Comparison of ENCODE assay signal across 8 cellular contexts in the genomic region with DNA sequence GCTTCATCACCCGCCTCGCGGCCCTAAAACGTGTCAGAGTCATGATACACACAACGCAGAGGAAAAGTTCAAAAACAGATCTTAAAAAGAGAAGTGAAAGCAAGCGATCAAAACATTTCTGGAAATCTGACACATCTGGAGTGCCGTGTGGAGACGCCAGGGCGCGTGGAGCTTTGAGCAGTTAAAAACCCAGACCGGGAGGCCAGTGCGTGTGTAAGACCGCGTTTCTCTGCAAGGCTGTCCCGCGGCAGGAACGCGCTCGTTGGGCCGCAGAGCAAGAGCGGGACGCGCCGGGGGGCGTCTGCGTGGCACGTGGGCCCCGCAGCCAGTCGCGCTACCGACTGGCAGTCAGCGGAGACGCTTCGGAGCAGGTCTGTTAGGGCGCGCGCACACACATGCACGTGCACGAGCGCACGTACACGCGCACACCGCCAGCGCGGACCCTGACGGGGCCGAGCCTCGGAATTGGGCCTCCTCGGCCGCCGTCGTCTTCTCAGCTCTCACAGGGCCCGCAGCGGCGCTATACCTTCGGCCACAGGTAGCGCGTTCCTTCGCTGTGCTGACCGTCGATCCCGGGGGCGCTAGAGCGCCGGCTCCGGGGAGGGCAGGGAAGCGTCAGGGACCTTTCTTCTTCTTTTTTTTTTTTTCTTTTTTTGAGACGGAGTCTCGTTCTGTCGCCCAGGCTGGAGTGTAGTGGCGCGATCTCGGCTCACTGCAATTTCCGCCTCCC. TPM values are rescaled to one million over a fixed set of nuclear protein-coding genes. Genes with fewer than 3 reads are reported as not detected.
A peak's percentile ranks its signal among the peaks of the same experiment; 100 is the strongest.
DNase-seq lines count a peak whose midpoint lies in the region; ATAC-seq lines count a peak whose summit lies in the region.

No MANE protein-coding gene starts in this region.

- peaks cover 17% of the 10 kb centered on the region for H3K4me1 ChIP-seq in CD4-positive, CD25-positive, alpha-beta regulatory T cell (ENCODE audit: control insufficient read depth, insufficient read depth, low read length, poor library complexity, severe bottlenecking)
- H3K4me1 ChIP-seq in endocrine pancreas (ENCODE audit: control insufficient read depth, insufficient read depth, low read length) = peaks cover 9% of the 10 kb centered on the region
- H3K4me1 ChIP-seq in mesendoderm (ENCODE audit: control insufficient read depth, low read depth, low read length) = no peaks in the 10 kb centered on the region

- no peak overlapping the region for H2BK120ac ChIP-seq in mesendoderm (ENCODE audit: low read depth, low read length)

- peak overlapping the region; percentile 92 to 95 (median 93) for H3K27ac Mint-ChIP-seq in CD4-positive, CD25-positive, alpha-beta regulatory T cell

- no peak overlapping the region for H3K4ac ChIP-seq in mesendoderm (ENCODE audit: low read depth, low read length)

- no peak overlapping the region for H2AK5ac ChIP-seq in mesendoderm (ENCODE audit: low read length)

- H3K27me3 ChIP-seq in CD4-positive, CD25-positive, alpha-beta regulatory T cell (ENCODE audit: control insufficient read depth, insufficient read depth, low read length) = no peaks in the 10 kb centered on the region
- H3K27me3 ChIP-seq in endocrine pancreas (ENCODE audit: control insufficient read depth, insufficient read depth, low read length) (no peaks in the 10 kb centered on the region), mesendoderm (ENCODE audit: insufficient read depth, low read length, poor library complexity) (no peaks in the 10 kb centered on the region)

- H3K27ac ChIP-seq in CD4-positive, CD25-positive, alpha-beta regulatory T cell (ENCODE audit: insufficient read depth, low read length, poor library complexity, severe bottlenecking) = peak overlapping the region; percentile 81
- H3K27ac ChIP-seq in mesendoderm (ENCODE audit: low read depth, low read length) = no peak overlapping the region

- ATAC-seq in CD4-positive, CD25-positive, alpha-beta regulatory T cell (ENCODE audit: low read depth in 2 of 2) = peak; percentile 89 to 92
- ATAC-seq in GM19372 (IDR thresholded peaks at IDR 0.05; ENCODE audit: low read depth, unreplicated experiment) (peak; percentile 87), HG03558 (IDR thresholded peaks at IDR 0.05; ENCODE audit: extremely low read depth, unreplicated experiment) (peak; percentile 62)

- peak overlapping the region; percentile 84 for H3K4me3 ChIP-seq in CD4-positive, CD25-positive, alpha-beta regulatory T cell (ENCODE audit: low read depth, low read length)
- H3K4me3 ChIP-seq in endocrine pancreas (ENCODE audit: control insufficient read depth, insufficient read depth, low read length) (peak overlapping the region; percentile 78), mesendoderm (ENCODE audit: low read length) (peak overlapping the region; percentile 54)

- no peak overlapping the region for H2BK5ac ChIP-seq in mesendoderm (ENCODE audit: low read length)

- no peak overlapping the region for H3K18ac ChIP-seq in mesendoderm (ENCODE audit: low read length)

- no peaks in the 10 kb centered on the region for H3K9me3 ChIP-seq in CD4-positive, CD25-positive, alpha-beta regulatory T cell (ENCODE audit: control insufficient read depth in 2 of 2, low read length in 2 of 2)
- no peaks in the 10 kb centered on the region for H3K9me3 ChIP-seq in endocrine pancreas (ENCODE audit: control insufficient read depth, low read length)

- H3K56ac ChIP-seq in mesendoderm (ENCODE audit: low read length) = peak overlapping the region; percentile 95

- H3K36me3 ChIP-seq in CD4-positive, CD25-positive, alpha-beta regulatory T cell (ENCODE audit: control insufficient read depth, insufficient read depth, low read length) = no peaks in the 10 kb centered on the region
- H3K36me3 ChIP-seq in endocrine pancreas (ENCODE audit: control insufficient read depth, insufficient read depth, low read length) (no peaks in the 10 kb centered on the region), mesendoderm (ENCODE audit: control insufficient read depth, insufficient read depth, low read length) (no peaks in the 10 kb centered on the region)

- H4K8ac ChIP-seq in mesendoderm (ENCODE audit: low read depth, low read length) = no peak overlapping the region

- DNase-seq in CD4-positive, CD25-positive, alpha-beta regulatory T cell = peak; percentile 82 to 97 (median 91)
- peak; percentile 91 for DNase-seq in NOMO-1 treated with DMSO at 0.1 percent for 48 hours (lab: John Stamatoyannopoulos, UW; ENCODE audit: unreplicated experiment)
- peak; percentile 71 for DNase-seq in activated CD8-positive, alpha-beta memory T cell treated with anti-CD3 and anti-CD28 coated beads, Interleukin-2, amount 50 U/mL, for 1 hour (ENCODE audit: extremely low read depth)
- DNase-seq in mesendoderm = peak; percentile 98
- DNase-seq in stimulated activated CD8-positive, alpha-beta memory T cell treated with anti-CD3 and anti-CD28 coated beads, Interleukin-12 subunit alpha, Interleukin-12 subunit beta, amount 100 ng/mL, for 4 hours (ENCODE audit: low read depth) = peak; percentile 86

- no peak overlapping the region for H2BK15ac ChIP-seq in mesendoderm (replicated peaks; ENCODE audit: low read depth)

- peak overlapping the region; percentile 81 for H3K4me2 ChIP-seq in mesendoderm (ENCODE audit: low read length)

- no peak overlapping the region for H4K5ac ChIP-seq in mesendoderm (ENCODE audit: low read length)

- H3K9ac ChIP-seq in endocrine pancreas (ENCODE audit: control insufficient read depth, insufficient read depth, low read length) = peak overlapping the region; percentile 63
- H3K9ac ChIP-seq in mesendoderm (ENCODE audit: low read length) = peak overlapping the region; percentile 81

- no peaks in the 10 kb centered on the region for H3K36me3 Mint-ChIP-seq in CD4-positive, CD25-positive, alpha-beta regulatory T cell

- H3K23ac ChIP-seq in mesendoderm (ENCODE audit: low read length) = no peak overlapping the region

- no peaks in the 10 kb centered on the region for H3K79me2 ChIP-seq in mesendoderm (ENCODE audit: control insufficient read depth, insufficient read depth, low read length)

- H3K4me3 Mint-ChIP-seq in CD4-positive, CD25-positive, alpha-beta regulatory T cell = peak overlapping the region; percentile 92 to 98 (median 95)

- H3K79me1 ChIP-seq in mesendoderm (ENCODE audit: low read length) = no peaks in the 10 kb centered on the region

- H3K27me3 Mint-ChIP-seq in CD4-positive, CD25-positive, alpha-beta regulatory T cell = peaks cover 4% of the 10 kb centered on the region

- peaks cover 5 to 29% (median 19%) of the 10 kb centered on the region in 4 donors for H3K4me1 Mint-ChIP-seq in CD4-positive, CD25-positive, alpha-beta regulatory T cell

- no CpG with 5 or more reads among the region's 75 CpGs for WGBS in mesendoderm (ENCODE audit: extremely low coverage, insufficient coverage, low lambda C conversion rate)

- no peaks in the 10 kb centered on the region for H3K9me3 Mint-ChIP-seq in CD4-positive, CD25-positive, alpha-beta regulatory T cell

RNA-seq across cellular contexts. Expression of a gene that starts 35.8 kb away (rescaled TPM):
- total RNA-seq in CD4-positive, CD25-positive, alpha-beta regulatory T cell = 45.4 TPM
- polyA plus RNA-seq in CD4-positive, CD25-positive, alpha-beta regulatory T cell = 10 to 100 TPM; 35.0 to 48.2 (median 42.2) TPM
- polyA plus RNA-seq in mesendoderm (2013, experiment 1 of 2) = 15.1 TPM
- polyA plus RNA-seq in mesendoderm (2013, experiment 2 of 2) = 15.3 TPM
